1 cellular context compared by ENCODE assay signal in the genomic region with DNA sequence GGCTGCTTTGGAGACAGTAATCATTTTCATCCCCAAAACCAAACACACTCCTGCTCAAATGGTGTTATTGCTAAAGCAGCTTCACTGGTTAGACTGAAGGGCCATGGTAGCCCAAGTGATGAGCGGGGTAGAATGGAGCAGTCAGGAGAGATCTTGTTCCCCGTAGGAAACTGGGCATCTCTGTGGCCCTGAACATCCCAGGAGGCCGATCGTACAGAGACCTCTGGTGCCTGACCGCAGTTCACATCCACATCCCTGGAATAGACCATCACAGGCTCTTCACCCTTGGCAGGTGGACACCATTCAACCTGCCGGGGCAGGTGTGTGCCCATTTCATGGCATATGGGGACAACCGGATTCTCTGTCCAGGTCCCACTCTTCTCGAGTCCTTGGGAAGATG. TPM values are rescaled to one million over a fixed set of nuclear protein-coding genes. Genes with fewer than 3 reads are reported as not detected.
"Had no signal": no experiment of that assay in that cellular context is flagged by ENCODE, and none has a peak within 500 bp of the region (broad histone marks: within the 10 kb centered on the region; RNA-seq: fewer than 3 reads in every experiment).

No MANE protein-coding gene starts in this region.

RNA-seq across cellular contexts. Expression of gene USP6, which starts 13.9 kb away (rescaled TPM):
- total RNA-seq: bronchial epithelial cell had no signal
